1 cellular context compared by ENCODE assay signal in genomic region chr4:150679018-150679766, GRCh38.
TF ChIP-seq lines count a peak whose summit lies in the region.

No MANE protein-coding gene starts in this region.

TF ChIP-seq in HepG2, 621 proteins besides CTCF, POLR2A, EP300 and RAD21 (continued from another document):
- no peak for TF ChIP-seq POGK (CRISPR knock-in tag; conservative IDR thresholded peaks at IDR 0.05)
- no peak for TF ChIP-seq ZBTB43 (CRISPR knock-in tag; conservative IDR thresholded peaks at IDR 0.05)
- no peak for TF ChIP-seq PCBP2 (optimal IDR thresholded peaks at IDR 0.05; ENCODE audit: low read depth, low read length, poor library complexity, severe bottlenecking)
- no peak for TF ChIP-seq SOX13 (IDR thresholded peaks at IDR 0.05)
- 0 out of 4 replicates have a peak, but pooled peaks of 1 of the 2 experiments have one; percentile 36 for TF ChIP-seq SOX13 (CRISPR knock-in tag; conservative IDR thresholded peaks at IDR 0.05 in 1 of 2, IDR thresholded peaks at IDR 0.05 in 1 of 2)
- TF ChIP-seq ZNF816 (CRISPR knock-in tag; IDR thresholded peaks at IDR 0.05; ENCODE audit: borderline replicate concordance): no peak
- TF ChIP-seq HNF4A (CRISPR knock-in tag; IDR thresholded peaks at IDR 0.05): peak; percentile 52
- TF ChIP-seq ZNF280B (CRISPR knock-in tag; IDR thresholded peaks at IDR 0.05; ENCODE audit: borderline replicate concordance): no peak
- TF ChIP-seq ZNF510 (CRISPR knock-in tag; IDR thresholded peaks at IDR 0.05; ENCODE audit: low read depth): no peak
- no peak for TF ChIP-seq TGIF2 (CRISPR knock-in tag; IDR thresholded peaks at IDR 0.05)
- TF ChIP-seq ISL2 (CRISPR knock-in tag; IDR thresholded peaks at IDR 0.05): peak; percentile 68; the same call in 1 of the 2 replicates
- TF ChIP-seq ZNF296 (CRISPR knock-in tag; conservative IDR thresholded peaks at IDR 0.05): no peak
- no peak for TF ChIP-seq HES4 (CRISPR knock-in tag; IDR thresholded peaks at IDR 0.05; ENCODE audit: borderline replicate concordance)
- TF ChIP-seq JDP2 (CRISPR knock-in tag; IDR thresholded peaks at IDR 0.05; ENCODE audit: borderline replicate concordance): no peak
- no peak for TF ChIP-seq DNMT3B (CRISPR knock-in tag; conservative IDR thresholded peaks at IDR 0.05)
- no peak for TF ChIP-seq MED8 (CRISPR knock-in tag; IDR thresholded peaks at IDR 0.05; ENCODE audit: insufficient replicate concordance)
- no peak for TF ChIP-seq KDM2A (CRISPR knock-in tag; IDR thresholded peaks at IDR 0.05; ENCODE audit: borderline replicate concordance, low read depth)
- TF ChIP-seq SOX6 (IDR thresholded peaks at IDR 0.05): no peak
- TF ChIP-seq SOX6 (CRISPR knock-in tag; IDR thresholded peaks at IDR 0.05): peak; percentile 48; the same call in 1 of the 2 replicates
- no peak for TF ChIP-seq ZSCAN20 (CRISPR knock-in tag; IDR thresholded peaks at IDR 0.05; ENCODE audit: borderline replicate concordance)
- TF ChIP-seq ZNF446 (CRISPR knock-in tag; IDR thresholded peaks at IDR 0.05): no peak
- TF ChIP-seq ZNF609 (CRISPR knock-in tag; IDR thresholded peaks at IDR 0.05; ENCODE audit: borderline replicate concordance): no peak
- TF ChIP-seq ZNF335 (CRISPR knock-in tag; IDR thresholded peaks at IDR 0.05): no peak
- no peak for TF ChIP-seq HNF1A (IDR thresholded peaks at IDR 0.05; ENCODE audit: low read depth)
- no peak for TF ChIP-seq HNF1A (CRISPR knock-in tag; IDR thresholded peaks at IDR 0.05; ENCODE audit: borderline replicate concordance)
- no peak for TF ChIP-seq TBL1XR1 (IDR thresholded peaks at IDR 0.05; ENCODE audit: borderline replicate concordance, low read length, partially characterized antibody)
- TF ChIP-seq ZSCAN12 (CRISPR knock-in tag; IDR thresholded peaks at IDR 0.05): no peak
- TF ChIP-seq SOX5 (CRISPR knock-in tag; IDR thresholded peaks at IDR 0.05; ENCODE audit: borderline replicate concordance): 0 out of 2 replicates have a peak, but pooled peaks have one; percentile 19
- TF ChIP-seq PAXIP1 (CRISPR knock-in tag; conservative IDR thresholded peaks at IDR 0.05): peak; percentile 60
- no peak for TF ChIP-seq ZNF775 (CRISPR knock-in tag; IDR thresholded peaks at IDR 0.05; ENCODE audit: borderline replicate concordance)
- no peak for TF ChIP-seq ZNF747 (CRISPR knock-in tag; IDR thresholded peaks at IDR 0.05; ENCODE audit: borderline replicate concordance)
- no peak for TF ChIP-seq BATF2 (CRISPR knock-in tag; IDR thresholded peaks at IDR 0.05)
- TF ChIP-seq ZNF280D (CRISPR knock-in tag; IDR thresholded peaks at IDR 0.05): no peak
- no peak for TF ChIP-seq SP4 (CRISPR knock-in tag; IDR thresholded peaks at IDR 0.05)
- TF ChIP-seq PLRG1 (conservative IDR thresholded peaks at IDR 0.05): no peak
- TF ChIP-seq PRMT3 (CRISPR knock-in tag; IDR thresholded peaks at IDR 0.05; ENCODE audit: borderline replicate concordance, low read depth): no peak
- no peak for TF ChIP-seq TERF1 (CRISPR knock-in tag; IDR thresholded peaks at IDR 0.05)
